2 cellular contexts compared by ENCODE assay signal in the genomic region with DNA sequence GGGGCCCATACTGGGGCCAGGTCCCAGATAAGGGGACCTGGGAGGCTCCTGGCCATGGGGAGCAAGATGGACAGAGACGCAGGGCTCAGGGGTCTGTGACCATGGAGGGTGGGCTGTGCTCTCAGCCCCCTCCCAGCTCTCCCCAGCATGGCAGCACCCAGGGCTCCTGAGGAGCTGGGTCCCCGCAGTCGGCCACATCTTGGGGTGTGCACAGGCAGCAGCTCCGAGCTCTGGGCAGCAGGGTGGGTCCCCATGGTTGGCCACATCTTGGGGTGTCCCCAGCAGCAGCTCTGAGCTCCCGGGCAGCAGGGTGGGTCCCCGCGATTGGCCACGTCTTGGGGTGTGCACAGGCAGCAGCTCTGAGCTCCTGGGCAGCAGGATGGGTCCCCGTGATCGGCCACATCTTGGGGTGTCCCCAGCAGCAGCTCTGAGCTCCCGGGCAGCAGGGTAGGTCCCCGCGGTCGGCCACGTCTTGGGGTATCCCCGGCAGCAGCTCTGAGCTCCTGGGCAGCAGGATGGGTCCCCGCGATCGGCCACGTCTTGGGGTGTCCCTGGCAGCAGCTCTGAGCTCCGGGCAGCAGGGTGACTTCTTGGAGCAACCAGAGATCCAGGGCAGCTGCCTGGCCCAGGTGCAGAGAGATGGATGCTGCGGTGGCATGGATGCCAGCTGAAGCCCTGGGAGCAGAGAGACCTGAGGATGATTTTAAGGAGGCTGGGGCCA.
TF ChIP-seq lines count a peak whose summit lies in the region.

No MANE protein-coding gene starts in this region.

TF ChIP-seq in HepG2, 621 proteins besides CTCF, POLR2A, EP300 and RAD21:
- TF ChIP-seq MED13 (CRISPR knock-in tag; IDR thresholded peaks at IDR 0.05) (no peak), ZNF605 (CRISPR knock-in tag; IDR thresholded peaks at IDR 0.05) (no peak), KDM2A (CRISPR knock-in tag; IDR thresholded peaks at IDR 0.05; ENCODE audit: borderline replicate concordance, low read depth) (no peak), ZBTB3 (CRISPR knock-in tag; IDR thresholded peaks at IDR 0.05; ENCODE audit: borderline replicate concordance, low read depth) (no peak), ZFP62 (CRISPR knock-in tag; IDR thresholded peaks at IDR 0.05) (no peak), MAX (IDR thresholded peaks at IDR 0.05) (no peak), RNF2 (conservative IDR thresholded peaks at IDR 0.05; ENCODE audit: low read depth) (no peak), HBP1 (CRISPR knock-in tag; IDR thresholded peaks at IDR 0.05; ENCODE audit: low read depth) (no peak), AHDC1 (CRISPR knock-in tag; IDR thresholded peaks at IDR 0.05; ENCODE audit: borderline replicate concordance) (no peak), ZNF569 (CRISPR knock-in tag; IDR thresholded peaks at IDR 0.05; ENCODE audit: borderline replicate concordance) (no peak)
- TF ChIP-seq, protein P1, sequence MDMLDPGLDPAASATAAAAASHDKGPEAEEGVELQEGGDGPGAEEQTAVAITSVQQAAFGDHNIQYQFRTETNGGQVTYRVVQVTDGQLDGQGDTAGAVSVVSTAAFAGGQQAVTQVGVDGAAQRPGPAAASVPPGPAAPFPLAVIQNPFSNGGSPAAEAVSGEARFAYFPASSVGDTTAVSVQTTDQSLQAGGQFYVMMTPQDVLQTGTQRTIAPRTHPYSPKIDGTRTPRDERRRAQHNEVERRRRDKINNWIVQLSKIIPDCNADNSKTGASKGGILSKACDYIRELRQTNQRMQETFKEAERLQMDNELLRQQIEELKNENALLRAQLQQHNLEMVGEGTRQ (IDR thresholded peaks at IDR 0.05; ENCODE audit: low read depth, low read length): no peak
- TF ChIP-seq, protein P1 (CRISPR knock-in tag; IDR thresholded peaks at IDR 0.05; ENCODE audit: borderline replicate concordance): no peak
- TF ChIP-seq, protein P2, sequence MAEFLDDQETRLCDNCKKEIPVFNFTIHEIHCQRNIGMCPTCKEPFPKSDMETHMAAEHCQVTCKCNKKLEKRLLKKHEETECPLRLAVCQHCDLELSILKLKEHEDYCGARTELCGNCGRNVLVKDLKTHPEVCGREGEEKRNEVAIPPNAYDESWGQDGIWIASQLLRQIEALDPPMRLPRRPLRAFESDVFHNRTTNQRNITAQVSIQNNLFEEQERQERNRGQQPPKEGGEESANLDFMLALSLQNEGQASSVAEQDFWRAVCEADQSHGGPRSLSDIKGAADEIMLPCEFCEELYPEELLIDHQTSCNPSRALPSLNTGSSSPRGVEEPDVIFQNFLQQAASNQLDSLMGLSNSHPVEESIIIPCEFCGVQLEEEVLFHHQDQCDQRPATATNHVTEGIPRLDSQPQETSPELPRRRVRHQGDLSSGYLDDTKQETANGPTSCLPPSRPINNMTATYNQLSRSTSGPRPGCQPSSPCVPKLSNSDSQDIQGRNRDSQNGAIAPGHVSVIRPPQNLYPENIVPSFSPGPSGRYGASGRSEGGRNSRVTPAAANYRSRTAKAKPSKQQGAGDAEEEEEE (CRISPR knock-in tag; IDR thresholded peaks at IDR 0.05; ENCODE audit: borderline replicate concordance): no peak

TF ChIP-seq in WTC11, 78 proteins besides CTCF, POLR2A, EP300 and RAD21:
- no peak for TF ChIP-seq TP53 (CRISPR knock-in tag; IDR thresholded peaks at IDR 0.05)
- TF ChIP-seq, protein P3, sequence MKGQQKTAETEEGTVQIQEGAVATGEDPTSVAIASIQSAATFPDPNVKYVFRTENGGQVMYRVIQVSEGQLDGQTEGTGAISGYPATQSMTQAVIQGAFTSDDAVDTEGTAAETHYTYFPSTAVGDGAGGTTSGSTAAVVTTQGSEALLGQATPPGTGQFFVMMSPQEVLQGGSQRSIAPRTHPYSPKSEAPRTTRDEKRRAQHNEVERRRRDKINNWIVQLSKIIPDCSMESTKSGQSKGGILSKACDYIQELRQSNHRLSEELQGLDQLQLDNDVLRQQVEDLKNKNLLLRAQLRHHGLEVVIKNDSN (CRISPR knock-in tag; IDR thresholded peaks at IDR 0.05): no peak
